Comparison of ENCODE assay signal across 21 cellular contexts in genomic region chr13:34678154-34678553, GRCh38.
DNase-seq lines count a peak whose midpoint lies in the region; ATAC-seq and TF ChIP-seq lines count a peak whose summit lies in the region.
"Had no signal": no experiment of that assay in that cellular context is flagged by ENCODE, and none has a peak within 500 bp of the region (broad histone marks: within the 10 kb centered on the region; RNA-seq: fewer than 3 reads in every experiment).

No MANE protein-coding gene starts in this region.

- no peak overlapping the region for H3K4me3 Mint-ChIP-seq in Caco-2 (ENCODE audit: unreplicated experiment)
- H3K4me3 Mint-ChIP-seq: activated CD4-positive, alpha-beta T cell treated with anti-CD3 and anti-CD28 coated beads for 36 hours; naive thymus-derived CD8-positive, alpha-beta T cell; T-helper 2 cell treated with Interferon-gamma antibody and Interleukin-4, amounts not matched to agents 5 μg/mL and 100 μg/mL, for 36 hours had no signal

- H3K4me1 ChIP-seq in trophoblast cell (ENCODE audit: control insufficient read depth in 1 of 2, insufficient read depth in 2 of 2, low read length in 2 of 2) (peaks cover 0 to 2% of the 10 kb centered on the region in 2 experiments), Caco-2 (no peaks in the 10 kb centered on the region)
- H3K4me1 ChIP-seq: upper lobe of right lung had no signal

- no peaks in the 10 kb centered on the region for H3K9me3 ChIP-seq in trophoblast cell (ENCODE audit: insufficient read depth, low read depth, low read length)
- no peaks in the 10 kb centered on the region for H3K9me3 ChIP-seq in Caco-2
- H3K9me3 ChIP-seq: BLaER1 treated with 17β-estradiol and CSF1 and Interleukin-3, amounts not matched to agents 10 nM and 100 nM; psoas muscle; upper lobe of right lung had no signal

- no peak for TF ChIP-seq CTCF in Caco-2 (IDR thresholded peaks at IDR 0.05; ENCODE audit: insufficient read depth in 1 of 2, low read depth in 1 of 2, low read length in 1 of 2, severe bottlenecking in 1 of 2, unreplicated experiment in 1 of 2)

- H4K91ac ChIP-seq in trophoblast cell (ENCODE audit: low read depth, low read length), result no peak overlapping the region

- no peaks in the 10 kb centered on the region for H3K79me2 ChIP-seq in trophoblast cell (ENCODE audit: control insufficient read depth, insufficient read depth, low read length, poor library complexity)

- no peaks in the 10 kb centered on the region for H3K79me1 ChIP-seq in trophoblast cell (ENCODE audit: low read length)

- H3K36me3 ChIP-seq in trophoblast cell (ENCODE audit: control insufficient read depth in 1 of 2, insufficient read depth in 2 of 2, low read length in 2 of 2), result no peaks in the 10 kb centered on the region
- no peaks in the 10 kb centered on the region for H3K36me3 ChIP-seq in Caco-2 (ENCODE audit: control insufficient read depth, insufficient read depth, low read length)
- H3K36me3 ChIP-seq: BLaER1 treated with 17β-estradiol and CSF1 and Interleukin-3, amounts not matched to agents 10 nM and 100 nM; upper lobe of right lung had no signal

- H3K23ac ChIP-seq in trophoblast cell (ENCODE audit: low read length), result no peak overlapping the region

- ATAC-seq in HG02610 (IDR thresholded peaks at IDR 0.05; ENCODE audit: unreplicated experiment) (no peak), HG03457 (IDR thresholded peaks at IDR 0.05; ENCODE audit: unreplicated experiment) (no peak)
- ATAC-seq: activated CD4-positive, alpha-beta T cell treated with anti-CD3 and anti-CD28 coated beads for 36 hours; naive thymus-derived CD8-positive, alpha-beta T cell; upper lobe of right lung had no signal

- POLR2A ChIA-PET in Caco-2 (lab: Charles Lee), result no interaction called here

- H4K12ac ChIP-seq in trophoblast cell (ENCODE audit: low read depth, low read length), result no peak overlapping the region

- in situ Hi-C loops in SK-MEL-5 (cut with HindIII; ENCODE audit: low pct_unique_long_range_greater_than_20kb, low sequenced_read_pairs), result no loop called here

- no peak overlapping the region for H3K9ac ChIP-seq in trophoblast cell (ENCODE audit: low read length)
- H3K9ac ChIP-seq: BLaER1 treated with 17β-estradiol and CSF1 and Interleukin-3, amounts not matched to agents 10 nM and 100 nM had no signal

- H3K9me3 Mint-ChIP-seq in Caco-2 (ENCODE audit: unreplicated experiment), result no peaks in the 10 kb centered on the region
- H3K9me3 Mint-ChIP-seq: T-helper 2 cell treated with Interferon-gamma antibody and Interleukin-4, amounts not matched to agents 5 μg/mL and 100 μg/mL, for 36 hours had no signal

- no peak overlapping the region for H3K27ac Mint-ChIP-seq in Caco-2 (ENCODE audit: unreplicated experiment)
- H3K27ac Mint-ChIP-seq: activated CD4-positive, alpha-beta T cell treated with anti-CD3 and anti-CD28 coated beads for 36 hours; naive thymus-derived CD8-positive, alpha-beta T cell; T-helper 2 cell treated with Interferon-gamma antibody and Interleukin-4, amounts not matched to agents 5 μg/mL and 100 μg/mL, for 36 hours had no signal

- no peaks in the 10 kb centered on the region for H3K36me3 Mint-ChIP-seq in Caco-2 (ENCODE audit: insufficient read depth, unreplicated experiment)
- H3K36me3 Mint-ChIP-seq: naive thymus-derived CD8-positive, alpha-beta T cell had no signal

- no peak overlapping the region for H3K4me2 ChIP-seq in trophoblast cell (ENCODE audit: low read length)
- H3K4me2 ChIP-seq: BLaER1 treated with 17β-estradiol and CSF1 and Interleukin-3, amounts not matched to agents 10 nM and 100 nM had no signal

- CTCF ChIA-PET in Caco-2 (lab: Charles Lee), result no interaction called here

- H2AK5ac ChIP-seq in trophoblast cell (ENCODE audit: low read length), result no peak overlapping the region

- H3K4ac ChIP-seq in trophoblast cell (ENCODE audit: low read depth, low read length), result no peak overlapping the region

- no TSS peak for BruUV-seq in Caco-2 (replicated peaks; lab: Mats Ljungman, UMichigan)

- no peak overlapping the region for H2AFZ ChIP-seq in trophoblast cell (ENCODE audit: insufficient read depth, low read length, poor library complexity)

- H2BK120ac ChIP-seq in trophoblast cell (ENCODE audit: insufficient read depth, low read length, poor library complexity), result no peak overlapping the region

- no peaks in the 10 kb centered on the region for H3K27me3 ChIP-seq in trophoblast cell (ENCODE audit: insufficient read depth, low read length)
- no peaks in the 10 kb centered on the region for H3K27me3 ChIP-seq in Caco-2 (replicated peaks; ENCODE audit: control insufficient read depth, insufficient read depth, low read length)
- H3K27me3 ChIP-seq: BLaER1 treated with 17β-estradiol and CSF1 and Interleukin-3, amounts not matched to agents 10 nM and 100 nM; upper lobe of right lung had no signal

- intact Hi-C loops in Caco-2 (cut with micrococcal nuclease; ENCODE audit: unreplicated experiment), result no loop called here

- no peaks in the 10 kb centered on the region for H3K27me3 Mint-ChIP-seq in Caco-2 (ENCODE audit: insufficient read depth, unreplicated experiment)

- no peak overlapping the region for H3K14ac ChIP-seq in trophoblast cell (ENCODE audit: low read length)

- H3K4me1 Mint-ChIP-seq in Caco-2 (ENCODE audit: low read depth, unreplicated experiment), result no peaks in the 10 kb centered on the region
- H3K4me1 Mint-ChIP-seq: activated CD4-positive, alpha-beta T cell treated with anti-CD3 and anti-CD28 coated beads for 36 hours; naive thymus-derived CD8-positive, alpha-beta T cell had no signal

- no peak overlapping the region for H2BK5ac ChIP-seq in trophoblast cell (ENCODE audit: low read depth, low read length, poor library complexity)

- H3K18ac ChIP-seq in trophoblast cell (ENCODE audit: low read length), result no peak overlapping the region

- WGBS in trophoblast cell (ENCODE audit: extremely low coverage, insufficient coverage, insufficient read length), result no CpG with 5 or more reads among the region's 2 CpGs

- H3K27ac ChIP-seq in epithelial cell of prostate (peak overlapping the region; percentile 8), trophoblast cell (ENCODE audit: low read depth, low read length) (no peak overlapping the region)
- H3K27ac ChIP-seq: BLaER1 treated with 17β-estradiol and CSF1 and Interleukin-3, amounts not matched to agents 10 nM and 100 nM; psoas muscle; upper lobe of right lung had no signal

- H2BK12ac ChIP-seq in trophoblast cell (ENCODE audit: low read length), result no peak overlapping the region

- H4K8ac ChIP-seq in trophoblast cell (ENCODE audit: low read depth, low read length), result no peak overlapping the region

- no peak overlapping the region for H3K4me3 ChIP-seq in trophoblast cell (ENCODE audit: low read depth, low read length)
- no peak overlapping the region for H3K4me3 ChIP-seq in Caco-2 (ENCODE audit: low read depth, low read length)
- H3K4me3 ChIP-seq: BLaER1 treated with 17β-estradiol and CSF1 and Interleukin-3, amounts not matched to agents 10 nM and 100 nM; psoas muscle; upper lobe of right lung had no signal

- DNase-seq in HT1080 (ENCODE audit: low read depth), result peak; percentile 84
- DNase-seq in SK-MEL-5 (ENCODE audit: low read depth, low spot score), result peak; percentile 73
- peak; percentile 22 for DNase-seq in epithelial cell of prostate (ENCODE audit: low read depth, low spot score)
- DNase-seq in trophoblast cell, result peak; percentile 64 to 93
- no peak for DNase-seq in Ammon's horn (ENCODE audit: low spot score)
- no peak for DNase-seq in Caco-2
- DNase-seq: activated CD4-positive, alpha-beta T cell treated with anti-CD3 and anti-CD28 coated beads for 36 hours; activated gamma-delta T cell; DMS153; IMR-90; naive thymus-derived CD8-positive, alpha-beta T cell; NCI-H1048; psoas muscle; Right ventricle myocardium superior; stimulated activated CD4-positive, alpha-beta T cell treated with anti-CD3 and anti-CD28 coated beads, Interleukin-12 subunit alpha, Interleukin-12 subunit beta, amount 100 ng/mL, for 4 hours; stimulated activated naive CD4-positive, alpha-beta T cell; upper lobe of right lung had no signal

Comparison
In these comparisons a context has a peak if more than half of its experiments do, and no peak if none do; other contexts are left out.
1. DNase-seq: peak in HT1080 (single experiment), SK-MEL-5 (single experiment), epithelial cell of prostate (single experiment) and trophoblast cell (2 of 2); none in Ammon's horn (single experiment) and Caco-2 (0 of 2).